Comparison of ENCODE assay signal across 25 cellular contexts in genomic region chr9:126533911-126534300, GRCh38.
A peak's percentile ranks its signal among the peaks of the same experiment; 100 is the strongest.
DNase-seq lines count a peak whose midpoint lies in the region; ATAC-seq and TF ChIP-seq lines count a peak whose summit lies in the region.
"Had no signal": no experiment of that assay in that cellular context is flagged by ENCODE, and none has a peak within 500 bp of the region (broad histone marks: within the 10 kb centered on the region; RNA-seq: fewer than 3 reads in every experiment).

No MANE protein-coding gene starts in this region.

- H3K4me1 ChIP-seq in OCI-LY7 (ENCODE audit: insufficient read depth, low read length, poor library complexity, severe bottlenecking) = peaks cover 64% of the 10 kb centered on the region
- H3K4me1 ChIP-seq: psoas muscle had no signal

- peak; percentile 49 to 59 for ATAC-seq in stimulated activated naive B cell treated with anti-CD40 and anti-IgM and Interleukin-4, amounts not matched to agents 10 μg/mL and 1 μg/mL and 100 μg/mL, for 72 hours (replicated peaks)
- ATAC-seq: activated CD8-positive, alpha-beta memory T cell treated with anti-CD3 and anti-CD28 coated beads, Interleukin-2, amount 10 ng/mL, durations not matched to agents 7 days and 5 days; esophagus mucosa; psoas muscle had no signal

- H3K27ac ChIP-seq in OCI-LY7 (ENCODE audit: low read depth, low read length, poor library complexity, severe bottlenecking) = peak overlapping the region; percentile 87
- H3K27ac ChIP-seq: 22Rv1, psoas muscle, RWPE1 had no signal

- no peaks in the 10 kb centered on the region for H3K79me2 ChIP-seq in OCI-LY7 (ENCODE audit: insufficient read depth, low read depth, low read length)

- CTCF ChIA-PET in OCI-LY7 (lab: Charles Lee; ENCODE audit: unreplicated experiment) = no interaction called here

- H3K9me3 ChIP-seq in OCI-LY7 (ENCODE audit: low read length) = no peaks in the 10 kb centered on the region
- H3K9me3 ChIP-seq: psoas muscle, stomach had no signal

- peak overlapping the region; percentile 78 to 81 for H3K4me3 Mint-ChIP-seq in stimulated activated naive B cell treated with anti-CD40 and anti-IgM and Interleukin-4, amounts not matched to agents 10 μg/mL and 1 μg/mL and 100 μg/mL, for 72 hours
- H3K4me3 Mint-ChIP-seq: activated CD4-positive, alpha-beta T cell treated with anti-CD3 and anti-CD28 coated beads, Interleukin-2, amount 10 ng/mL, durations not matched to agents 24 days and 14 days; activated CD8-positive, alpha-beta memory T cell treated with anti-CD3 and anti-CD28 coated beads, Interleukin-2, amount 10 ng/mL, durations not matched to agents 7 days and 5 days; activated naive CD4-positive, alpha-beta T cell treated with anti-CD3 and anti-CD28 coated beads, Interleukin-2, amount 50 U/mL, for 24 hours; activated T-helper 1 cell treated with anti-CD3 and anti-CD28 coated beads, Interleukin-12 subunit alpha, Interleukin-12 subunit beta, Interleukin-2, Interleukin-4 antibody, amounts not matched to agents 30 ng/mL and 10 ng/mL and 1 ng/mL, durations not matched to agents 14 hours and 24 hours and 36 hours; neural crest cell had no signal

- TF ChIP-seq CTCF in OCI-LY7 (conservative IDR thresholded peaks at IDR 0.05; ENCODE audit: low read length) = no peak

- peak overlapping the region; percentile 87 for H2AFZ ChIP-seq in OCI-LY7 (ENCODE audit: low read length)

- H3K9me2 ChIP-seq in OCI-LY7 (ENCODE audit: insufficient read depth, low read length) = no peaks in the 10 kb centered on the region

- H3K9me3 Mint-ChIP-seq in stimulated activated naive B cell treated with anti-CD40 and anti-IgM and Interleukin-4, amounts not matched to agents 10 μg/mL and 1 μg/mL and 100 μg/mL, for 72 hours = no peaks in the 10 kb centered on the region
- H3K9me3 Mint-ChIP-seq: activated CD4-positive, alpha-beta T cell treated with anti-CD3 and anti-CD28 coated beads, Interleukin-2, amount 10 ng/mL, durations not matched to agents 24 days and 14 days; activated naive CD4-positive, alpha-beta T cell treated with anti-CD3 and anti-CD28 coated beads, Interleukin-2, amount 50 U/mL, for 24 hours; activated T-helper 1 cell treated with anti-CD3 and anti-CD28 coated beads, Interleukin-12 subunit alpha, Interleukin-12 subunit beta, Interleukin-2, Interleukin-4 antibody, amounts not matched to agents 30 ng/mL and 10 ng/mL and 1 ng/mL, durations not matched to agents 14 hours and 24 hours and 36 hours; neural crest cell had no signal

- POLR2A ChIA-PET in OCI-LY7 (lab: Charles Lee) = interaction anchor here (1.7 to 2.6 kb wide), 2 partner anchors 9 to 17 kb away, joined by 6 to 17 read pairs; no protein-coding TSS in a partner anchor

- peak overlapping the region; percentile 88 for H3K4me2 ChIP-seq in OCI-LY7 (ENCODE audit: low read length)

- H4K20me1 ChIP-seq in OCI-LY7 (ENCODE audit: insufficient read depth, low read length) = no peaks in the 10 kb centered on the region

- BruUV-seq in OCI-LY7 (replicated peaks; lab: Mats Ljungman, UMichigan) = no TSS peak

- intact Hi-C loops in OCI-LY7 (cut with micrococcal nuclease; ENCODE audit: unreplicated experiment) = no loop called here

- no peaks in the 10 kb centered on the region for H3K27me3 Mint-ChIP-seq in stimulated activated naive B cell treated with anti-CD40 and anti-IgM and Interleukin-4, amounts not matched to agents 10 μg/mL and 1 μg/mL and 100 μg/mL, for 72 hours

- H3K36me3 Mint-ChIP-seq in stimulated activated naive B cell treated with anti-CD40 and anti-IgM and Interleukin-4, amounts not matched to agents 10 μg/mL and 1 μg/mL and 100 μg/mL, for 72 hours = no peaks in the 10 kb centered on the region
- H3K36me3 Mint-ChIP-seq: activated CD8-positive, alpha-beta memory T cell treated with anti-CD3 and anti-CD28 coated beads, Interleukin-2, amount 10 ng/mL, durations not matched to agents 7 days and 5 days; activated naive CD4-positive, alpha-beta T cell treated with anti-CD3 and anti-CD28 coated beads, Interleukin-2, amount 50 U/mL, for 24 hours had no signal

- H3K27ac Mint-ChIP-seq in stimulated activated naive B cell treated with anti-CD40 and anti-IgM and Interleukin-4, amounts not matched to agents 10 μg/mL and 1 μg/mL and 100 μg/mL, for 72 hours = peak overlapping the region; percentile 89
- H3K27ac Mint-ChIP-seq: activated CD4-positive, alpha-beta T cell treated with anti-CD3 and anti-CD28 coated beads, Interleukin-2, amount 10 ng/mL, durations not matched to agents 24 days and 14 days; activated CD8-positive, alpha-beta memory T cell treated with anti-CD3 and anti-CD28 coated beads, Interleukin-2, amount 10 ng/mL, durations not matched to agents 7 days and 5 days; activated naive CD4-positive, alpha-beta T cell treated with anti-CD3 and anti-CD28 coated beads, Interleukin-2, amount 50 U/mL, for 24 hours; activated T-helper 1 cell treated with anti-CD3 and anti-CD28 coated beads, Interleukin-12 subunit alpha, Interleukin-12 subunit beta, Interleukin-2, Interleukin-4 antibody, amounts not matched to agents 30 ng/mL and 10 ng/mL and 1 ng/mL, durations not matched to agents 14 hours and 24 hours and 36 hours had no signal

- peaks cover 33 to 49% of the 10 kb centered on the region in 2 donors for H3K4me1 Mint-ChIP-seq in stimulated activated naive B cell treated with anti-CD40 and anti-IgM and Interleukin-4, amounts not matched to agents 10 μg/mL and 1 μg/mL and 100 μg/mL, for 72 hours
- H3K4me1 Mint-ChIP-seq: activated CD4-positive, alpha-beta T cell treated with anti-CD3 and anti-CD28 coated beads, Interleukin-2, amount 10 ng/mL, durations not matched to agents 24 days and 14 days; activated CD8-positive, alpha-beta memory T cell treated with anti-CD3 and anti-CD28 coated beads, Interleukin-2, amount 10 ng/mL, durations not matched to agents 7 days and 5 days; activated naive CD4-positive, alpha-beta T cell treated with anti-CD3 and anti-CD28 coated beads, Interleukin-2, amount 50 U/mL, for 24 hours had no signal

- peak; percentile 5 to 65 (median 15) for DNase-seq in NCI-H1417 (lab: John Stamatoyannopoulos, UW)
- DNase-seq in NCI-H1417 treated with DMSO at 0.1 percent for 48 hours (lab: John Stamatoyannopoulos, UW) = no peak
- peak; percentile 69 for DNase-seq in OCI-LY7 (ENCODE audit: low spot score)
- DNase-seq in islet precursor cell = peak; percentile 51
- DNase-seq in stimulated activated naive B cell treated with anti-CD40 and anti-IgM and Interleukin-4, amounts not matched to agents 10 μg/mL and 1 μg/mL and 100 μg/mL, for 72 hours = no peak
- no peak for DNase-seq in superior temporal gyrus (ENCODE audit: extremely low spot score)
- DNase-seq in activated CD4-positive, CD25-positive, alpha-beta regulatory T cell (lab: John Stamatoyannopoulos, UW) = no peak
- DNase-seq in AG08396 (ENCODE audit: low spot score) = no peak
- DNase-seq: activated CD4-positive, alpha-beta T cell treated with anti-CD3 and anti-CD28 coated beads, Interleukin-2, amount 10 ng/mL, durations not matched to agents 24 days and 14 days; activated CD8-positive, alpha-beta memory T cell treated with anti-CD3 and anti-CD28 coated beads, Interleukin-2, amount 10 ng/mL, durations not matched to agents 7 days and 5 days; central memory CD4-positive, alpha-beta T cell; effector CD4-positive, alpha-beta T cell; EL; NCI-H187 treated with DMSO at 0.1 percent for 48 hours; NCI-H446 treated with DMSO at 0.1 percent for 48 hours; psoas muscle; stimulated activated CD4-positive, alpha-beta T cell treated with anti-CD3 and anti-CD28 coated beads, Interleukin-4, amount 100 ng/mL, for 1 hour; stomach had no signal

- peak overlapping the region; percentile 65 for H3K4me3 ChIP-seq in OCI-LY7 (ENCODE audit: low read depth, low read length, poor library complexity, severe bottlenecking)
- H3K4me3 ChIP-seq: psoas muscle, skin epidermis, stomach had no signal

- no peaks in the 10 kb centered on the region for H3K36me3 ChIP-seq in OCI-LY7 (ENCODE audit: insufficient read depth, low read length)
- H3K36me3 ChIP-seq: stomach had no signal

Comparison
In these comparisons a context has a peak if more than half of its experiments do, and no peak if none do; other contexts are left out.
1. DNase-seq: peak in NCI-H1417 (3 of 3), OCI-LY7 (single experiment) and islet precursor cell (single experiment); none in NCI-H1417 treated with DMSO at 0.1 percent for 48 hours (single experiment), stimulated activated naive B cell treated with anti-CD40 and anti-IgM and Interleukin-4, amounts not matched to agents 10 μg/mL and 1 μg/mL and 100 μg/mL, for 72 hours (single experiment), superior temporal gyrus (single experiment), activated CD4-positive, CD25-positive, alpha-beta regulatory T cell (0 of 4) and AG08396 (single experiment).